Comparison of ENCODE assay signal across 8 cellular contexts in genomic region chrX:24494544-24495113, GRCh38.
A peak's percentile ranks its signal among the peaks of the same experiment; 100 is the strongest.
DNase-seq lines count a peak whose midpoint lies in the region; ATAC-seq and TF ChIP-seq lines count a peak whose summit lies in the region.

No MANE protein-coding gene starts in this region.

- peak; percentile 49 for ATAC-seq in stimulated activated naive CD8-positive, alpha-beta T cell treated with anti-CD3 and anti-CD28 coated beads, Interleukin-15, amount 100 ng/mL, for 72 hours
- no peak for ATAC-seq in stimulated activated naive CD8-positive, alpha-beta T cell treated with anti-CD3 and anti-CD28 coated beads, Interleukin-15, Interleukin-2, amounts not matched to agents 100 U/mL and 50 U/mL, for 24 hours
- no peak for ATAC-seq in GM21360 (IDR thresholded peaks at IDR 0.05; ENCODE audit: unreplicated experiment)

- no peak overlapping the region for H3K27ac ChIP-seq in RWPE1

- H3K27ac Mint-ChIP-seq in stimulated activated naive CD8-positive, alpha-beta T cell treated with anti-CD3 and anti-CD28 coated beads, Interleukin-15, amount 100 ng/mL, for 72 hours: no peak overlapping the region

- H3K4me3 ChIP-seq in fibroblast of mammary gland (ENCODE audit: control insufficient read depth, low read depth, low read length) (no peak overlapping the region), retinal pigment epithelial cell (ENCODE audit: low read length) (peak overlapping the region; percentile 14)

- TF ChIP-seq CTCF in RWPE1 (conservative IDR thresholded peaks at IDR 0.05; ENCODE audit: low read depth): no peak
- no peak for TF ChIP-seq CTCF in fibroblast of mammary gland (conservative IDR thresholded peaks at IDR 0.05; ENCODE audit: control insufficient read depth, insufficient read depth, low read depth, low read length)
- TF ChIP-seq CTCF in retinal pigment epithelial cell (conservative IDR thresholded peaks at IDR 0.05; ENCODE audit: low read depth, low read length): no peak

- H3K4me1 Mint-ChIP-seq in stimulated activated naive CD8-positive, alpha-beta T cell treated with anti-CD3 and anti-CD28 coated beads, Interleukin-15, amount 100 ng/mL, for 72 hours: peaks cover 48% of the 10 kb centered on the region

- CTCF ChIA-PET in RWPE1 (lab: Yijun Ruan, JAX): no interaction called here

- no peaks in the 10 kb centered on the region for H3K9me3 Mint-ChIP-seq in stimulated activated naive CD8-positive, alpha-beta T cell treated with anti-CD3 and anti-CD28 coated beads, Interleukin-15, amount 100 ng/mL, for 72 hours

- no peaks in the 10 kb centered on the region for H3K27me3 Mint-ChIP-seq in stimulated activated naive CD8-positive, alpha-beta T cell treated with anti-CD3 and anti-CD28 coated beads, Interleukin-15, amount 100 ng/mL, for 72 hours

- POLR2A ChIA-PET in RWPE1 (lab: Yijun Ruan, JAX; ENCODE audit: low non-redundant PET): no interaction called here

- DNase-seq in stimulated activated naive CD8-positive, alpha-beta T cell treated with anti-CD3 and anti-CD28 coated beads, Interleukin-15, amount 100 ng/mL, for 72 hours: no peak
- DNase-seq in stimulated activated naive CD8-positive, alpha-beta T cell treated with anti-CD3 and anti-CD28 coated beads, Interleukin-15, Interleukin-2, amounts not matched to agents 100 U/mL and 50 U/mL, for 24 hours: no peak
- peak; percentile 61 for DNase-seq in RWPE1 (ENCODE audit: low spot score)
- DNase-seq in fibroblast of mammary gland (ENCODE audit: low read depth): peak; percentile 72
- peak; percentile 62 for DNase-seq in retinal pigment epithelial cell (ENCODE audit: low read depth)
- no peak for DNase-seq in SKM-1 (lab: John Stamatoyannopoulos, UW; ENCODE audit: unreplicated experiment)
- no peak for DNase-seq in activated gamma-delta T cell (lab: John Stamatoyannopoulos, UW)

- H3K4me3 Mint-ChIP-seq in stimulated activated naive CD8-positive, alpha-beta T cell treated with anti-CD3 and anti-CD28 coated beads, Interleukin-15, amount 100 ng/mL, for 72 hours: no peak overlapping the region

Comparison
In these comparisons a context has a peak if more than half of its experiments do, and no peak if none do; other contexts are left out.
1. DNase-seq: peak in RWPE1 (single experiment), fibroblast of mammary gland (single experiment) and retinal pigment epithelial cell (single experiment); none in stimulated activated naive CD8-positive, alpha-beta T cell treated with anti-CD3 and anti-CD28 coated beads, Interleukin-15, amount 100 ng/mL, for 72 hours (0 of 2), stimulated activated naive CD8-positive, alpha-beta T cell treated with anti-CD3 and anti-CD28 coated beads, Interleukin-15, Interleukin-2, amounts not matched to agents 100 U/mL and 50 U/mL, for 24 hours (single experiment), SKM-1 (single experiment) and activated gamma-delta T cell (single experiment).